29 cellular contexts compared by ENCODE assay signal in the genomic region with DNA sequence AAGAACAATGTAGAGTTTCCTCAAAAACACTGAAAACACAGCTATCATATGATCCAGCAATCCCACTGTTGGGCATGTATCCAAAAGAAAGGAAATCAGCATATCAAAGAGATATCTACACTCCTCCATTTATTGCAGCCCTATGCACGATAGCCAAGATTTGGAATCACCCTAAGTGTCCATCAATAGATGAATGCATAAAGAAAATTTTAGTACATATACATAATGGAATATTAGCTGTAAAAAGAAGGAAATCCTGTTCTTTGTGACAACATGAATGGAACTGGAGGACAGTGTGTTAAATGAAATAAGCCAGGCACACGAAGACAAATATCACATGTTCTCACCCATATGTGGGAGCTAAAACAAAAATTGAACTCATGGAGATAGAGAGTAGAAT.
"Had no signal": no experiment of that assay in that cellular context is flagged by ENCODE, and none has a peak within 500 bp of the region (broad histone marks: within the 10 kb centered on the region; RNA-seq: fewer than 3 reads in every experiment).

No MANE protein-coding gene starts in this region.

- H3K4me1 ChIP-seq: stomach, suprapubic skin, testis, thyroid gland, tibial artery, tibial nerve, transverse colon, upper lobe of left lung, upper lobe of right lung, uterus, vagina had no signal

- H3K27me3 ChIP-seq: stomach, suprapubic skin, testis, thyroid gland, tibial artery, tibial nerve, transverse colon, upper lobe of left lung, upper lobe of right lung, uterus, vagina had no signal

- H3K36me3 ChIP-seq: stomach, suprapubic skin, thoracic aorta, thyroid gland, tibial artery, tibial nerve, transverse colon, upper lobe of left lung, upper lobe of right lung, uterus, vagina had no signal

- DNase-seq: stimulated activated CD4-positive, alpha-beta T cell treated with anti-CD3 and anti-CD28 coated beads, Interleukin-2, amount 100 ng/mL, for 48 hours; stimulated activated CD4-positive, alpha-beta T cell treated with anti-CD3 and anti-CD28 coated beads, Interleukin-4, amount 100 ng/mL, for 1 hour; stimulated activated CD4-positive, alpha-beta T cell treated with anti-CD3 and anti-CD28 coated beads, Interleukin-4, amount 100 ng/mL, for 24 hours; stimulated activated CD4-positive, alpha-beta T cell treated with anti-CD3 and anti-CD28 coated beads, Interleukin-4, amount 100 ng/mL, for 4 hours; stimulated activated CD8-positive, alpha-beta memory T cell treated with anti-CD3 and anti-CD28 coated beads, Interleukin-4, amount 100 ng/mL, for 48 hours; stimulated activated naive B cell treated with anti-CD40 and anti-IgM and Interleukin-4, amounts not matched to agents 10 μg/mL and 1 μg/mL and 100 μg/mL, for 72 hours; stimulated activated naive CD4-positive, alpha-beta T cell; stimulated activated naive CD4-positive, alpha-beta T cell treated with Interleukin-2 at 50 U/mL for 16 hours; stimulated activated naive CD8-positive, alpha-beta T cell treated with anti-CD3 and anti-CD28 coated beads, Interleukin-15, amount 100 ng/mL, for 72 hours; stimulated activated naive CD8-positive, alpha-beta T cell treated with anti-CD3 and anti-CD28 coated beads, Interleukin-15, Interleukin-2, amounts not matched to agents 100 U/mL and 50 U/mL, for 24 hours; stomach; substantia nigra; testis; thyroid gland; tibial artery; transverse colon; trophoblast cell; upper lobe of left lung; upper lobe of right lung; uterus had no signal

- FAIRE-seq: urothelium cell line had no signal

- H3K27ac ChIP-seq: stomach, suprapubic skin, testis, thoracic aorta, thyroid gland, tibial artery, tibial nerve, transverse colon, upper lobe of left lung, upper lobe of right lung, uterus, vagina had no signal

- H3K9me3 ChIP-seq: stomach, suprapubic skin, testis, thoracic aorta, thyroid gland, tibial artery, tibial nerve, transverse colon, upper lobe of left lung, upper lobe of right lung, uterus, vagina had no signal

- H3K4me3 ChIP-seq: stomach, suprapubic skin, testis, thoracic aorta, thyroid gland, tibial artery, tibial nerve, transverse colon, upper lobe of left lung, upper lobe of right lung, uterus, vagina had no signal

- H3K27me3 Mint-ChIP-seq: stimulated activated naive B cell treated with anti-CD40 and anti-IgM and Interleukin-4, amounts not matched to agents 10 μg/mL and 1 μg/mL and 100 μg/mL, for 72 hours; stimulated activated naive CD8-positive, alpha-beta T cell treated with anti-CD3 and anti-CD28 coated beads, Interleukin-15, amount 100 ng/mL, for 72 hours; stimulated activated naive CD8-positive, alpha-beta T cell treated with anti-CD3 and anti-CD28 coated beads, Interleukin-15, Interleukin-2, amounts not matched to agents 100 ng/mL and 50 ng/mL, for 24 hours; type B pancreatic cell had no signal

- H3K27ac Mint-ChIP-seq: stimulated activated effector memory CD8-positive, alpha-beta T cell treated with anti-CD3 and anti-CD28 coated beads, Interleukin-12 subunit alpha, Interleukin-12 subunit beta, amount 100 ng/mL, for 72 hours; stimulated activated memory B cell treated with anti-CD40 and anti-IgM and Interleukin-4, amounts not matched to agents 10 μg/mL and 1 μg/mL and 100 μg/mL, for 72 hours; stimulated activated naive B cell treated with anti-CD40 and anti-IgM and Interleukin-4, amounts not matched to agents 10 μg/mL and 1 μg/mL and 100 μg/mL, for 72 hours; stimulated activated naive CD8-positive, alpha-beta T cell treated with anti-CD3 and anti-CD28 coated beads, Interleukin-15, amount 100 ng/mL, for 72 hours; stimulated activated naive CD8-positive, alpha-beta T cell treated with anti-CD3 and anti-CD28 coated beads, Interleukin-15, Interleukin-2, amounts not matched to agents 100 ng/mL and 50 ng/mL, for 24 hours; type B pancreatic cell had no signal

- H3K4me3 Mint-ChIP-seq: stimulated activated effector memory CD8-positive, alpha-beta T cell treated with anti-CD3 and anti-CD28 coated beads, Interleukin-12 subunit alpha, Interleukin-12 subunit beta, amount 100 ng/mL, for 72 hours; stimulated activated memory B cell treated with anti-CD40 and anti-IgM and Interleukin-4, amounts not matched to agents 10 μg/mL and 1 μg/mL and 100 μg/mL, for 72 hours; stimulated activated naive B cell treated with anti-CD40 and anti-IgM and Interleukin-4, amounts not matched to agents 10 μg/mL and 1 μg/mL and 100 μg/mL, for 72 hours; stimulated activated naive CD8-positive, alpha-beta T cell treated with anti-CD3 and anti-CD28 coated beads, Interleukin-15, amount 100 ng/mL, for 72 hours; stimulated activated naive CD8-positive, alpha-beta T cell treated with anti-CD3 and anti-CD28 coated beads, Interleukin-15, Interleukin-2, amounts not matched to agents 100 ng/mL and 50 ng/mL, for 24 hours; type B pancreatic cell had no signal

- H3K9me3 Mint-ChIP-seq: stimulated activated effector memory CD8-positive, alpha-beta T cell treated with anti-CD3 and anti-CD28 coated beads, Interleukin-12 subunit alpha, Interleukin-12 subunit beta, amount 100 ng/mL, for 72 hours; stimulated activated naive B cell treated with anti-CD40 and anti-IgM and Interleukin-4, amounts not matched to agents 10 μg/mL and 1 μg/mL and 100 μg/mL, for 72 hours; stimulated activated naive CD8-positive, alpha-beta T cell treated with anti-CD3 and anti-CD28 coated beads, Interleukin-15, amount 100 ng/mL, for 72 hours; stimulated activated naive CD8-positive, alpha-beta T cell treated with anti-CD3 and anti-CD28 coated beads, Interleukin-15, Interleukin-2, amounts not matched to agents 100 ng/mL and 50 ng/mL, for 24 hours; type B pancreatic cell had no signal

- H3K36me3 Mint-ChIP-seq: stimulated activated effector memory CD8-positive, alpha-beta T cell treated with anti-CD3 and anti-CD28 coated beads, Interleukin-12 subunit alpha, Interleukin-12 subunit beta, amount 100 ng/mL, for 72 hours; stimulated activated memory B cell treated with anti-CD40 and anti-IgM and Interleukin-4, amounts not matched to agents 10 μg/mL and 1 μg/mL and 100 μg/mL, for 72 hours; stimulated activated naive B cell treated with anti-CD40 and anti-IgM and Interleukin-4, amounts not matched to agents 10 μg/mL and 1 μg/mL and 100 μg/mL, for 72 hours; type B pancreatic cell had no signal

- H3K4me1 Mint-ChIP-seq: stimulated activated effector memory CD8-positive, alpha-beta T cell treated with anti-CD3 and anti-CD28 coated beads, Interleukin-12 subunit alpha, Interleukin-12 subunit beta, amount 100 ng/mL, for 72 hours; stimulated activated memory B cell treated with anti-CD40 and anti-IgM and Interleukin-4, amounts not matched to agents 10 μg/mL and 1 μg/mL and 100 μg/mL, for 72 hours; stimulated activated naive B cell treated with anti-CD40 and anti-IgM and Interleukin-4, amounts not matched to agents 10 μg/mL and 1 μg/mL and 100 μg/mL, for 72 hours; stimulated activated naive CD8-positive, alpha-beta T cell treated with anti-CD3 and anti-CD28 coated beads, Interleukin-15, amount 100 ng/mL, for 72 hours had no signal
